In the genomic region with DNA sequence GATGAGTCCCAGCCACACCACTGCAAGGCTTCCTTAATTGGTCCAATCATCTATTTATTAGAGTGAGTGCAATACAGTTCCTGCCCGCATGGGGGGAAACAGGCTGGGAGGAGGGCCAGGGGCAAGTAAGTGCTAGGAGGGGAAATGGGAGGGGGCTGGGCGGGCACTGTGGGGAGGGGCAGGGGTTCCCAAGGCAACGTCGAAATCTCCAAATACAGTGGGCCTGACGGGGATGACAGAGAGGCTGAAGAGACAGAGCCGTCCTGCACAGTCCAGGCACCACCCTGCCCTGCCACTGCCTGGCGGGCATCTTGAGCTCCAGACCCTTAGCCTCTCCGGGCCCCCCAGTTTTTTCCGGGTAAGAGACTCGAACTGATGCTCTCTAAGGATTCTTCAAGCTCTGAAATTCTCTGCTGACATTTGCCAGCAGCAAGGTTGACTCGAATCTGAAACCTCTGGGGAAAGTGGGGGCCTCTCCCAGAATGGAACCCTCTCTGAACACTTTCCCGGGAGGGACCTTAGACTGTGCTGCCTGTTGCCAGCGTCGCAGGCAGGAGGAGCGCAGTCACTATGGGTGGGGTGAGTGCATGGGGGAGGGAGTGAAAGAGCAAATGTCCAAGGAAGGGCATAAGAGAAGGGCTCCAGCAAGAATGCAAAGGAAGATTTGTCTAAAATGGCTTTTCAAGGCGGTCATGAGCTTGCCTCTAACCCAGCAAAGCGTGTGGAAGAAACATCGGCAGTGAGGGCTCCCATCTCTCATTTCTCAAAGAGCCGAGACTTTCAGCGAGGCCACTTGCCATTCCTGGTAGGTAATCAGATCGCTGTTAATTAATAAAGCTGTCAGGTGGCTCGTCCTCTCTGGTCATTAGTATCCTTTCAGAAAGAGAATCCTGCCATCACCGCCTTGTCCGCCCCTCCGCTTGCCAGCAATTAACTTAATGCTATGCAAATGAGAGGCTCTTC, we compare ENCODE assay signal across 8 cellular contexts.
DNase-seq lines count a peak whose midpoint lies in the region; ATAC-seq and TF ChIP-seq lines count a peak whose summit lies in the region.

No MANE protein-coding gene starts in this region.

- no peak for ATAC-seq in GM19023 (IDR thresholded peaks at IDR 0.05; ENCODE audit: unreplicated experiment)

- peak; percentile 32 for DNase-seq in ELF-1 (ENCODE audit: low read depth, low spot score)
- peak; percentile 70 for DNase-seq in GM23248
- DNase-seq in NCI-H1694 (lab: John Stamatoyannopoulos, UW), result peak; percentile 53
- DNase-seq in activated CD4-positive, CD25-positive, alpha-beta regulatory T cell (lab: John Stamatoyannopoulos, UW), result peak; percentile 23 to 40 (median 30)
- peak; percentile 25 for DNase-seq in chondrocyte (ENCODE audit: low spot score)
- peak; percentile 80 for DNase-seq in left kidney (ENCODE audit: low read depth, low spot score)
- peak; percentile 66 for DNase-seq in stimulated activated CD4-positive, alpha-beta T cell treated with anti-CD3 and anti-CD28 coated beads, Interleukin-4, amount 100 ng/mL, for 24 hours

- peak overlapping the region; percentile 44 for H3K27ac ChIP-seq in GM23248

- no peaks in the 10 kb centered on the region for H4K20me1 ChIP-seq in GM23248 (ENCODE audit: insufficient read depth)

- peaks cover 8% of the 10 kb centered on the region for H3K36me3 Mint-ChIP-seq in chondrocyte (ENCODE audit: low read depth)

- peak overlapping the region; percentile 96 for H3K27ac Mint-ChIP-seq in chondrocyte (ENCODE audit: unreplicated experiment)

- peaks cover 9% of the 10 kb centered on the region for H3K4me1 Mint-ChIP-seq in chondrocyte (ENCODE audit: low read depth)

- peak; percentile 68 for TF ChIP-seq CTCF in chondrocyte (IDR thresholded peaks at IDR 0.05)

- H3K9me3 ChIP-seq in GM23248 (ENCODE audit: low read depth), result no peaks in the 10 kb centered on the region

- H3K9me2 ChIP-seq in GM23248 (ENCODE audit: insufficient read depth), result no peaks in the 10 kb centered on the region

- H3K4me2 ChIP-seq in GM23248 (ENCODE audit: unreplicated experiment), result peak overlapping the region; percentile 98

- no peaks in the 10 kb centered on the region for H3F3A ChIP-seq in GM23248 (ENCODE audit: insufficient read depth)

- peak overlapping the region; percentile 91 for H3K4me3 Mint-ChIP-seq in chondrocyte (ENCODE audit: unreplicated experiment)

- peak overlapping the region; percentile 95 for H3K9ac ChIP-seq in GM23248

- H3K27me3 Mint-ChIP-seq in chondrocyte (ENCODE audit: low read depth), result no peaks in the 10 kb centered on the region

- 0 out of 2 replicates have a peak, but pooled peaks cover 6% of the 10 kb centered on the region for H3K27me3 ChIP-seq in GM23248 (replicated peaks; ENCODE audit: insufficient read depth)

- no peaks in the 10 kb centered on the region for H3K36me3 ChIP-seq in GM23248 (ENCODE audit: low read depth)

- peak overlapping the region; percentile 91 for H3K4me3 ChIP-seq in GM23248

- 2 to 3% methylated on average over 22 to 25 of the region's 25 CpGs for WGBS in GM23248 (ENCODE audit: low coverage in 1 of 2, low lambda C conversion rate in 2 of 2, missing lambda C conversion rate in 2 of 2), 2 experiments

- H3K9me3 Mint-ChIP-seq in chondrocyte (ENCODE audit: low read depth), result peaks cover 22% of the 10 kb centered on the region

- no peaks in the 10 kb centered on the region for H3K79me2 ChIP-seq in GM23248 (ENCODE audit: insufficient read depth)

- in situ Hi-C loops in GM23248 (cut with MboI), result no loop called here

- H3K4me1 ChIP-seq in GM23248 (ENCODE audit: insufficient read depth), result no peaks in the 10 kb centered on the region

- H2AFZ ChIP-seq in GM23248, result peak overlapping the region; percentile 97

Comparison
In these comparisons a context has a peak if more than half of its experiments do, and no peak if none do; other contexts are left out.
1. DNase-seq: peak in every context shown above with its lines; median percentile 80 in left kidney; 70 in GM23248; 66 in stimulated activated CD4-positive, alpha-beta T cell treated with anti-CD3 and anti-CD28 coated beads, Interleukin-4, amount 100 ng/mL, for 24 hours; 53 in NCI-H1694; 32 in ELF-1; 30 in activated CD4-positive, CD25-positive, alpha-beta regulatory T cell; 25 in chondrocyte.